In the genomic region with DNA sequence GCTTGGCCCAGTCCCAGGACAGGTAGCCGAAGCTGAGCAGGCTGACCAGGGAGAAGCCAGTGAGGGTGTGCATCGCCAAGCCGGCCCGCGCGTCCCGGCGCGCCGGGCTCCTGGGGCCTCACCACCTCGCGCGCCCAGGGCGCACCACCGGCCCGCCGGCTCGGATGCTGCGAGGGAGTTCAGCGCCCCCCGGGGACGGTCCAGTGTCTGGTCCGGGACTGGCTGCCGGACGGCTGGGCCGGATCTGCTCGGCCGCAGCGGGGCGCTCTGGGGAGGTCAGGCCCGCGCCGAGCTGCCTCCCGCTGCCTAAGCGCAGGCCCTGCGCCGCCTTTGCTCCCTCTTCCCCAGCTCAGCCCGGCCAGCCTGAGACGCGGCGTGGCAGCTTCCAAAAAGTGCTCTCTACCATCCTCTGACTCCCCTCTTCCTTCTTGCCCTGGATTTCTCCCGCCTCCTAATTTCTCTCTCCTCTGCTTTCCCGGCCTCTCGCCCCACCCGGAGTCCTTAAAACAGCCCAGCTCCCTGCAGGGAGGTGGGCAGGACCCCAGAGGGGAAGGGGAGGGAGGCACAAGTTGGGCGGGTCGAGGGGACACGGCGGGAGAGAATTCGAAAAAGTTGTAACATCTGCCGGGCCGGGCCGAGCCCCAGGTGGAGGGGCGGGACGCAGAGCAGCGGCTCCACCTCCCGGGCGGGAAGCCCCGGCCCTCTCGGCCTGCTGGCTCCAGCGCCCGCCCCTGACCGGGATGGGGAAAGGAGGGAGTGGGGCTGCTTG, we compare ENCODE assay signal across 9 cellular contexts. TPM values are rescaled to one million over a fixed set of nuclear protein-coding genes. Genes with fewer than 3 reads are reported as not detected.
DNase-seq lines count a peak whose midpoint lies in the region; ATAC-seq and TF ChIP-seq lines count a peak whose summit lies in the region.
"Had no signal": no experiment of that assay in that cellular context is flagged by ENCODE, and none has a peak within 500 bp of the region (broad histone marks: within the 10 kb centered on the region; RNA-seq: fewer than 3 reads in every experiment).

A gene (minus strand): TSS at position 605 of the 769 bp plus-strand sequence. CDS start 532 bp downstream, at position 73.

- H3K36me3 ChIP-seq in BJ (ENCODE audit: control insufficient read depth, insufficient read depth, low read length) = no peaks in the 10 kb centered on the region
- H3K36me3 ChIP-seq in SK-N-MC (ENCODE audit: insufficient read depth, low read length) = no peaks in the 10 kb centered on the region
- no peaks in the 10 kb centered on the region for H3K36me3 ChIP-seq in CD8-positive, alpha-beta T cell (ENCODE audit: insufficient read depth, low read length)

- CTCF ChIA-PET in BJ (lab: Yijun Ruan, JAX) = interaction anchor here (0.6 to 1.9 kb wide), 10 partner anchors 9 to 161 kb away, joined by 3 to 9 read pairs (median 3); no protein-coding TSS in a partner anchor
- CTCF ChIA-PET in CD8-positive, alpha-beta T cell (lab: Charles Lee) = interaction anchor here (2.3 kb wide), 1 partner anchor 18 kb away, joined by 8 read pairs; no protein-coding TSS in a partner anchor

- DNase-seq in BJ (ENCODE audit: low read depth) (no peak), SK-N-MC (ENCODE audit: low read depth, low spot score) (no peak), glutamatergic neuron (peak; percentile 60), osteocyte (ENCODE audit: extremely low spot score, unreplicated experiment) (no peak), occipital lobe (lab: John Stamatoyannopoulos, UW) (no peak), SIG-M5 treated with dmso at 0.1 percent for 504 hours (lab: John Stamatoyannopoulos, UW; ENCODE audit: unreplicated experiment) (no peak), UCSD-AML1 (lab: John Stamatoyannopoulos, UW; ENCODE audit: unreplicated experiment) (no peak)
- DNase-seq in CD8-positive, alpha-beta T cell = no peak
- DNase-seq: naive thymus-derived CD4-positive, alpha-beta T cell had no signal

- H3K27me3 Mint-ChIP-seq in glutamatergic neuron (ENCODE audit: unreplicated experiment) (peaks cover 4% of the 10 kb centered on the region), osteocyte (ENCODE audit: unreplicated experiment) (no peaks in the 10 kb centered on the region)
- peaks cover 36% of the 10 kb centered on the region for H3K27me3 Mint-ChIP-seq in CD8-positive, alpha-beta T cell (ENCODE audit: low read depth)

- H3K36me3 Mint-ChIP-seq in glutamatergic neuron (ENCODE audit: unreplicated experiment) (no peaks in the 10 kb centered on the region), osteocyte (ENCODE audit: unreplicated experiment) (no peaks in the 10 kb centered on the region)
- H3K36me3 Mint-ChIP-seq in CD8-positive, alpha-beta T cell = no peaks in the 10 kb centered on the region

- POLR2A ChIA-PET in BJ (lab: Charles Lee) = interaction anchor here (0.8 kb wide), 1 partner anchor 42 kb away, joined by 3 read pairs; no protein-coding TSS in a partner anchor
- POLR2A ChIA-PET in CD8-positive, alpha-beta T cell (lab: Charles Lee) = no interaction called here

- H3K9me3 ChIP-seq in SK-N-MC (ENCODE audit: low read depth, low read length) = no peaks in the 10 kb centered on the region
- no peaks in the 10 kb centered on the region for H3K9me3 ChIP-seq in CD8-positive, alpha-beta T cell (ENCODE audit: low read length)

- H3K27ac Mint-ChIP-seq in glutamatergic neuron (ENCODE audit: unreplicated experiment) = no peak within 1 kb of the TSS
- no peak within 1 kb of the TSS for H3K27ac Mint-ChIP-seq in osteocyte (ENCODE audit: unreplicated experiment)
- no peak within 1 kb of the TSS for H3K27ac Mint-ChIP-seq in CD8-positive, alpha-beta T cell
- H3K27ac Mint-ChIP-seq: naive thymus-derived CD4-positive, alpha-beta T cell had no signal

- H3K4me3 Mint-ChIP-seq in glutamatergic neuron (ENCODE audit: unreplicated experiment) (peak within 1 kb of the TSS; percentile 77), osteocyte (ENCODE audit: unreplicated experiment) (peak within 1 kb of the TSS; percentile 68)
- no peak within 1 kb of the TSS for H3K4me3 Mint-ChIP-seq in CD8-positive, alpha-beta T cell

- peak within 1 kb of the TSS; percentile 26; the same call in 1 of the 2 replicates for H3K27ac ChIP-seq in SK-N-MC
- no peak within 1 kb of the TSS for H3K27ac ChIP-seq in CD8-positive, alpha-beta T cell (ENCODE audit: low read depth, low read length)

- no peaks in the 10 kb centered on the region for H3K4me1 ChIP-seq in CD8-positive, alpha-beta T cell (ENCODE audit: insufficient read depth, low read length)

- H3K4me3 ChIP-seq in BJ (ENCODE audit: low read depth, low read length) (peak within 1 kb of the TSS; percentile 33), SK-N-MC (no peak within 1 kb of the TSS)
- H3K4me3 ChIP-seq in CD8-positive, alpha-beta T cell (ENCODE audit: low read depth, low read length) = no peak within 1 kb of the TSS

- TF ChIP-seq CTCF in BJ (IDR thresholded peaks at IDR 0.05; ENCODE audit: insufficient read depth, low read depth, low read length) = peak; percentile 27
- TF ChIP-seq CTCF in glutamatergic neuron (IDR thresholded peaks at IDR 0.05; ENCODE audit: partially characterized antibody, unreplicated experiment) = no peak
- peak; percentile 29 for TF ChIP-seq CTCF in osteocyte (IDR thresholded peaks at IDR 0.05)
- no peak for TF ChIP-seq CTCF in CD8-positive, alpha-beta T cell (IDR thresholded peaks at IDR 0.05)

- intact Hi-C loops in CD8-positive, alpha-beta T cell (cut with DNase I, micrococcal nuclease) = no loop called here

- H3K9me3 Mint-ChIP-seq in glutamatergic neuron (ENCODE audit: unreplicated experiment) = no peaks in the 10 kb centered on the region
- no peaks in the 10 kb centered on the region for H3K9me3 Mint-ChIP-seq in osteocyte (ENCODE audit: unreplicated experiment)
- H3K9me3 Mint-ChIP-seq in CD8-positive, alpha-beta T cell = no peaks in the 10 kb centered on the region
- H3K9me3 Mint-ChIP-seq: naive thymus-derived CD4-positive, alpha-beta T cell had no signal

- H3K4me1 Mint-ChIP-seq in glutamatergic neuron (ENCODE audit: low read depth, unreplicated experiment) (peaks cover 20% of the 10 kb centered on the region), osteocyte (ENCODE audit: unreplicated experiment) (peaks cover 19% of the 10 kb centered on the region)
- peaks cover 6% of the 10 kb centered on the region for H3K4me1 Mint-ChIP-seq in CD8-positive, alpha-beta T cell (ENCODE audit: low read depth)

- no peak within 1 kb of the TSS for H3K9ac ChIP-seq in SK-N-MC (ENCODE audit: insufficient read length)

- no peaks in the 10 kb centered on the region for H3K27me3 ChIP-seq in BJ (ENCODE audit: control insufficient read depth, insufficient read depth, low read length)
- H3K27me3 ChIP-seq in CD8-positive, alpha-beta T cell (ENCODE audit: insufficient read depth, low read length) = peaks cover 12% of the 10 kb centered on the region

- ATAC-seq in CD8-positive, alpha-beta T cell = no peak
- ATAC-seq: naive thymus-derived CD4-positive, alpha-beta T cell had no signal

RNA-seq across cellular contexts. Expression of the gene that starts here (rescaled TPM):
- polyA plus RNA-seq in BJ (2011; rRNA removed) = 5.2 and 9.8 TPM in 2 replicates
- polyA minus RNA-seq in BJ (2011; rRNA and poly(A)+ RNA removed) = 5.8 and 6.8 TPM in 2 replicates
- total RNA-seq in glutamatergic neuron (ENCODE audit: unreplicated experiment) (not detected), osteocyte (0.51 and 0.81 TPM in 2 replicates), occipital lobe (0.31 TPM)
- total RNA-seq in CD8-positive, alpha-beta T cell = under 1 TPM; 0.14 to 0.61 TPM
- polyA plus RNA-seq: naive thymus-derived CD4-positive, alpha-beta T cell had no signal

Comparison
In these comparisons a context has a peak if more than half of its experiments do, and no peak if none do; other contexts are left out.
1. Peak in DNase-seq in glutamatergic neuron; RNA of the gene not detected or under 1 TPM.
2. CTCF ChIP-seq: peak in BJ (single experiment) and osteocyte (single experiment); none in glutamatergic neuron (single experiment) and CD8-positive, alpha-beta T cell (single experiment).